10 cellular contexts compared by ENCODE assay signal in the genomic region with DNA sequence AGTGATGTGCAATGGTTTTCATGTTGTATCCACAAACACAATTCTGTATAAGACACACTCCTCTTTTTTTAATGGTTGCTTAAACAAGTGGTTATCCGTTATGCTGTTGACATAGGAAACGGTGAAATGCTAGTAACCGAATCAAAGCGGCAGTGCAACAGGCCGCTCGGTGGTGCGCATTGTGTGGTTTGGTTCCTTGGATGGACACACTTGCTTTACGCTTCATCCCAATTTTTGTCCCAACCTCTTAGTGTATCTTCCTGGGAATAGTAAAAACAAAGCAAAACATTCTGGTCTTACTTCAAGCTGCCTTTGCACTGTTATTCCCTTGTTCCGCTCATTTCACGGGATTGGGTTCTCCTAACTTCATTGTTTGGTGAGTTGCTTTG. TPM values are rescaled to one million over a fixed set of nuclear protein-coding genes. Genes with fewer than 3 reads are reported as not detected.
DNase-seq lines count a peak whose midpoint lies in the region; ATAC-seq, FAIRE-seq and TF ChIP-seq lines count a peak whose summit lies in the region.
"Had no signal": no experiment of that assay in that cellular context is flagged by ENCODE, and none has a peak within 500 bp of the region (broad histone marks: within the 10 kb centered on the region; RNA-seq: fewer than 3 reads in every experiment).

No MANE protein-coding gene starts in this region.

- peaks cover 1% of the 10 kb centered on the region for H3K36me3 Mint-ChIP-seq in activated naive CD4-positive, alpha-beta T cell treated with anti-CD3 and anti-CD28 coated beads for 36 hours (ENCODE audit: low read depth)
- H3K36me3 Mint-ChIP-seq in astrocyte (ENCODE audit: low read depth, unreplicated experiment) = no peaks in the 10 kb centered on the region

- H3K27me3 ChIP-seq in astrocyte (ENCODE audit: insufficient read depth, low read length) (peaks cover 14% of the 10 kb centered on the region), right lobe of liver (peaks cover 0 to 13% of the 10 kb centered on the region in 2 donors), tibial artery (peaks cover 0 to 2% of the 10 kb centered on the region in 2 donors)

- TF ChIP-seq CTCF in astrocyte (IDR thresholded peaks at IDR 0.05; ENCODE audit: insufficient read depth, low read depth, low read length) = no peak
- TF ChIP-seq CTCF in right lobe of liver (IDR thresholded peaks at IDR 0.05) = no peak
- no peak for TF ChIP-seq CTCF in tibial artery (IDR thresholded peaks at IDR 0.05)

- peaks cover 19% of the 10 kb centered on the region for H3K27me3 Mint-ChIP-seq in activated naive CD4-positive, alpha-beta T cell treated with anti-CD3 and anti-CD28 coated beads for 36 hours (ENCODE audit: low read depth)
- H3K27me3 Mint-ChIP-seq in astrocyte (ENCODE audit: low read depth, unreplicated experiment) = peaks cover 60% of the 10 kb centered on the region

- intact Hi-C loops in activated naive CD4-positive, alpha-beta T cell treated with anti-CD3 and anti-CD28 coated beads for 36 hours (cut with micrococcal nuclease) = loop anchor here (5.0 kb wide), 1 partner anchor 239 kb away; a partner anchor contains a TSS
- intact Hi-C loops in right lobe of liver (cut with DNase I) (no loop called here), tibial artery (cut with DNase I; ENCODE audit: low total_unique reads) (no loop called here)

- no peaks in the 10 kb centered on the region for H3K9me3 Mint-ChIP-seq in activated naive CD4-positive, alpha-beta T cell treated with anti-CD3 and anti-CD28 coated beads for 36 hours
- H3K9me3 Mint-ChIP-seq in astrocyte (ENCODE audit: unreplicated experiment) = peaks cover 5% of the 10 kb centered on the region

- H4K20me1 ChIP-seq in astrocyte (ENCODE audit: insufficient read depth, low read length) = no peaks in the 10 kb centered on the region

- no peaks in the 10 kb centered on the region for H3K9me3 ChIP-seq in astrocyte (ENCODE audit: insufficient read depth, low read depth, low read length)
- no peaks in the 10 kb centered on the region for H3K9me3 ChIP-seq in right lobe of liver
- H3K9me3 ChIP-seq in tibial artery = no peaks in the 10 kb centered on the region

- no peaks in the 10 kb centered on the region for H3K36me3 ChIP-seq in astrocyte (ENCODE audit: insufficient read depth, low read length)
- no peaks in the 10 kb centered on the region for H3K36me3 ChIP-seq in right lobe of liver
- no peaks in the 10 kb centered on the region for H3K36me3 ChIP-seq in tibial artery

- peak overlapping the region; percentile 96 for H3K4me2 ChIP-seq in astrocyte (ENCODE audit: low read length)

- ATAC-seq in right lobe of liver (no peak), HG02840 (IDR thresholded peaks at IDR 0.05; ENCODE audit: low FRiP score, unreplicated experiment) (no peak)

- TF ChIP-seq POLR2A in right lobe of liver (IDR thresholded peaks at IDR 0.05) = no peak

- H3K79me2 ChIP-seq in astrocyte (ENCODE audit: insufficient read depth, low read length) = no peaks in the 10 kb centered on the region

- peak overlapping the region; percentile 97 for H2AFZ ChIP-seq in astrocyte (ENCODE audit: low read depth, low read length)

- H3K27ac Mint-ChIP-seq in activated naive CD4-positive, alpha-beta T cell treated with anti-CD3 and anti-CD28 coated beads for 36 hours = no peak overlapping the region
- H3K27ac Mint-ChIP-seq in astrocyte (ENCODE audit: unreplicated experiment) = no peak overlapping the region

- peak overlapping the region; percentile 75 for H3K9ac ChIP-seq in astrocyte (ENCODE audit: low read length)

- peaks cover 17% of the 10 kb centered on the region for H3K4me1 ChIP-seq in astrocyte (ENCODE audit: insufficient read depth, low read length)
- peaks cover 0 to 15% (median 0%) of the 10 kb centered on the region in 4 donors for H3K4me1 ChIP-seq in right lobe of liver
- H3K4me1 ChIP-seq in tibial artery = peaks cover 0 to 29% (median 15%) of the 10 kb centered on the region in 4 donors

- H3K4me1 Mint-ChIP-seq in activated naive CD4-positive, alpha-beta T cell treated with anti-CD3 and anti-CD28 coated beads for 36 hours (ENCODE audit: low read depth) = peaks cover 53% of the 10 kb centered on the region
- H3K4me1 Mint-ChIP-seq in astrocyte (ENCODE audit: low read depth, unreplicated experiment) = peaks cover 9% of the 10 kb centered on the region

- H3K4me3 ChIP-seq in astrocyte (ENCODE audit: insufficient read depth, low read depth, low read length) = peak overlapping the region; percentile 76
- peak overlapping the region; percentile 38 to 52 (median 45) for H3K4me3 ChIP-seq in right lobe of liver
- H3K4me3 ChIP-seq in tibial artery = peak overlapping the region; percentile 50 to 56

- no peak overlapping the region for H3K27ac ChIP-seq in astrocyte (ENCODE audit: low read depth, low read length)
- peak overlapping the region in 1 of 3 donors; percentile 28 for H3K27ac ChIP-seq in right lobe of liver
- no peak overlapping the region for H3K27ac ChIP-seq in tibial artery

- DNase-seq in activated naive CD4-positive, alpha-beta T cell treated with anti-CD3 and anti-CD28 coated beads for 36 hours = no peak
- DNase-seq in activated naive CD4-positive, alpha-beta T cell treated with anti-CD3 and anti-CD28 coated beads, Interleukin-2, amount 50 U/mL, for 16 hours = no peak
- DNase-seq in astrocyte (ENCODE audit: low read depth) (peak; percentile 24), right lobe of liver (no peak), tibial artery (no peak), amygdala (lab: John Stamatoyannopoulos, UW) (no peak), DMS153 (lab: John Stamatoyannopoulos, UW) (no peak)
- DNase-seq: GF-D8, Karpas-422 had no signal

- no peak for FAIRE-seq in astrocyte (lab: Jason Lieb, UNC)

- 25% methylated on average over 10 of the region's 10 CpGs for WGBS in right lobe of liver (ENCODE audit: insufficient coverage, low coverage, low lambda C conversion rate, missing lambda C conversion rate)

- H3K4me3 Mint-ChIP-seq in activated naive CD4-positive, alpha-beta T cell treated with anti-CD3 and anti-CD28 coated beads for 36 hours = peak overlapping the region; percentile 93
- peak overlapping the region; percentile 73 for H3K4me3 Mint-ChIP-seq in astrocyte (ENCODE audit: unreplicated experiment)

- CTCF ChIA-PET in activated naive CD4-positive, alpha-beta T cell treated with anti-CD3 and anti-CD28 coated beads for 36 hours (lab: Charles Lee) = interaction anchor here (2.4 kb wide), 1 partner anchor 13 kb away, joined by 12 read pairs; no protein-coding TSS in a partner anchor

RNA-seq across cellular contexts. Expression of a gene that starts 0.6 kb away (rescaled TPM):
- total RNA-seq in activated naive CD4-positive, alpha-beta T cell treated with anti-CD3 and anti-CD28 coated beads for 36 hours = 1 to 10 TPM in 1 of 2 experiments, under 1 TPM in 1; 0.67 to 1.2 TPM
- total RNA-seq in astrocyte = 0.26 TPM in 1 of 2 replicates, not detected in the other
- total RNA-seq in right lobe of liver = 1 to 10 TPM in 1 of 6 experiments, under 1 TPM in 5; 0.24 to 1.9 (median 0.51) TPM

RNA-seq across cellular contexts. Expression of a gene that starts 46.0 kb away (rescaled TPM):
- total RNA-seq in activated naive CD4-positive, alpha-beta T cell treated with anti-CD3 and anti-CD28 coated beads for 36 hours = not detected
- total RNA-seq in astrocyte (not detected in 2 replicates), right lobe of liver (under 1 TPM in 5 of 6 experiments, not detected in 1; 0.15 to 0.50 (median 0.20) TPM)
